In the genomic region with DNA sequence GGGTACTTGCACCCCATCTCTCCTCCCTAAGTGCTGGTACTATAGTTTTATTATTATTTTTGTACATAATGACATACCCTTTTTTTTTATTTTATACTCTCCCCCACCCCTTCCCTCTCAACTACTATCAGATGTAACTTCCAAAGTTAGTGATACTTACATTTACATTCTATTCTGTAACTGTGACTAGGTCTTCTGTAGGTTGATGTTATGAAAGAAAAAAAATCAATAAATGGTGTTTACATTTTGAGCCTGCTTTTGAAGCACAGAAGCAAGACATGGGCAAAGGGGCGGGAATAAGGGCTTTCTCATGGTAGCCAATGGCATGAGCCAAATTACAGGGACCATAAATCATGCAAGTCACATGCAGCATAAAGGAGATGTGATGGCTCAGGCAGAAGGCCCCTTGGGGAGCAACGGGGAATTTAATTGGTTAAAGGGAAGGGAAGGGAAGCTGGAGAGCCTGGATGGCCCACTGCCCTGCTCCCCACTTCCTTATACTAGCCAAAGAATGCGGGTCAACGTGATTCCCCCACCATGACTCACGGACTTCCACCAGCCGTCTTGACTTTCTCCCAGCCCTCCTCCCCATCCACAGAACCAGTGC, we compare ENCODE assay signal across 9 cellular contexts. TPM values are rescaled to one million over a fixed set of nuclear protein-coding genes. Genes with fewer than 3 reads are reported as not detected.
DNase-seq lines count a peak whose midpoint lies in the region; ATAC-seq and TF ChIP-seq lines count a peak whose summit lies in the region.
"Had no signal": no experiment of that assay in that cellular context is flagged by ENCODE, and none has a peak within 500 bp of the region (broad histone marks: within the 10 kb centered on the region; RNA-seq: fewer than 3 reads in every experiment).

No MANE protein-coding gene starts in this region.

- CTCF ChIA-PET in HEK293T (lab: Yijun Ruan, JAX) = no interaction called here

- POLR2A ChIA-PET in HEK293T (lab: Yijun Ruan, JAX) = interaction anchor here (3.8 kb wide), 1 partner anchor 26 kb away, joined by 41 read pairs; a partner anchor contains a TSS

- ATAC-seq in HG02678 (IDR thresholded peaks at IDR 0.05; ENCODE audit: unreplicated experiment) (no peak), GM21786 (IDR thresholded peaks at IDR 0.05; ENCODE audit: unreplicated experiment) (no peak)
- ATAC-seq: Panc1 had no signal

- DNase-seq in AG08396 (ENCODE audit: low spot score) (peak; percentile 73), HEK293T (ENCODE audit: extremely low spot score) (peak; percentile 53), SK-N-DZ (ENCODE audit: low spot score) (peak; percentile 42), kidney tubule cell (ENCODE audit: low spot score) (peak; percentile 97)
- DNase-seq in stimulated activated CD4-positive, alpha-beta T cell treated with anti-CD3 and anti-CD28 coated beads, Interleukin-2, amount 100 ng/mL, for 24 hours = no peak
- no peak for DNase-seq in activated naive CD4-positive, alpha-beta T cell treated with anti-CD3 and anti-CD28 coated beads, Interleukin-2, amount 50 U/mL, for 16 hours

TF ChIP-seq in HEK293T, 16 proteins besides CTCF, POLR2A, EP300 and RAD21:
- TF ChIP-seq, protein P1, sequence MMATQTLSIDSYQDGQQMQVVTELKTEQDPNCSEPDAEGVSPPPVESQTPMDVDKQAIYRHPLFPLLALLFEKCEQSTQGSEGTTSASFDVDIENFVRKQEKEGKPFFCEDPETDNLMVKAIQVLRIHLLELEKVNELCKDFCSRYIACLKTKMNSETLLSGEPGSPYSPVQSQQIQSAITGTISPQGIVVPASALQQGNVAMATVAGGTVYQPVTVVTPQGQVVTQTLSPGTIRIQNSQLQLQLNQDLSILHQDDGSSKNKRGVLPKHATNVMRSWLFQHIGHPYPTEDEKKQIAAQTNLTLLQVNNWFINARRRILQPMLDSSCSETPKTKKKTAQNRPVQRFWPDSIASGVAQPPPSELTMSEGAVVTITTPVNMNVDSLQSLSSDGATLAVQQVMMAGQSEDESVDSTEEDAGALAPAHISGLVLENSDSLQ (IDR thresholded peaks at IDR 0.05) = peak; percentile 96
- TF ChIP-seq L3MBTL2 (conservative IDR thresholded peaks at IDR 0.05) = peak; percentile 79
- no peak for TF ChIP-seq ELF4 (IDR thresholded peaks at IDR 0.05)
TF ChIP-seq in HEK293T: peak in this region for 2.

RNA-seq across cellular contexts. Expression of a gene that starts 2.4 kb away (rescaled TPM):
- 2.5 and 13.6 TPM in 2 replicates for polyA plus RNA-seq in SK-N-DZ (2014; cell fraction: cytosol; rRNA removed)
- 4.9 and 5.7 TPM in 2 replicates for polyA plus RNA-seq in SK-N-DZ (2014; cell fraction: nucleus; rRNA removed)

RNA-seq across cellular contexts. Expression of a gene that starts 26.3 kb away (rescaled TPM):
- polyA plus RNA-seq in SK-N-DZ (2014; cell fraction: cytosol; rRNA removed) = 113 and 119 TPM in 2 replicates
- 53.3 and 54.9 TPM in 2 replicates for polyA plus RNA-seq in SK-N-DZ (2014; cell fraction: nucleus; rRNA removed)

RNA-seq across cellular contexts. Expression of a gene that starts 45.0 kb away (rescaled TPM):
- polyA plus RNA-seq in SK-N-DZ (2014; cell fraction: cytosol; rRNA removed) = not detected in 2 replicates
- not detected in 2 replicates for polyA plus RNA-seq in SK-N-DZ (2014; cell fraction: nucleus; rRNA removed)

RNA-seq across cellular contexts. Expression of a gene that starts 50.6 kb away (rescaled TPM):
- 37.1 and 43.4 TPM in 2 replicates for polyA plus RNA-seq in SK-N-DZ (2014; cell fraction: cytosol; rRNA removed)
- 209 and 218 TPM in 2 replicates for polyA plus RNA-seq in SK-N-DZ (2014; cell fraction: nucleus; rRNA removed)

RNA-seq across cellular contexts. Expression of a gene that starts 50.7 kb away (rescaled TPM):
- 139 and 153 TPM in 2 replicates for polyA plus RNA-seq in SK-N-DZ (2014; cell fraction: cytosol; rRNA removed)
- polyA plus RNA-seq in SK-N-DZ (2014; cell fraction: nucleus; rRNA removed) = 96.7 and 99.4 TPM in 2 replicates

Comparison
In these comparisons a context has a peak if more than half of its experiments do, and no peak if none do; other contexts are left out.
1. DNase-seq: peak in AG08396 (single experiment), HEK293T (single experiment), SK-N-DZ (single experiment) and kidney tubule cell (single experiment); none in stimulated activated CD4-positive, alpha-beta T cell treated with anti-CD3 and anti-CD28 coated beads, Interleukin-2, amount 100 ng/mL, for 24 hours (0 of 2) and activated naive CD4-positive, alpha-beta T cell treated with anti-CD3 and anti-CD28 coated beads, Interleukin-2, amount 50 U/mL, for 16 hours (single experiment).